ENCODE assay signal across 1 cellular context in the genomic region with DNA sequence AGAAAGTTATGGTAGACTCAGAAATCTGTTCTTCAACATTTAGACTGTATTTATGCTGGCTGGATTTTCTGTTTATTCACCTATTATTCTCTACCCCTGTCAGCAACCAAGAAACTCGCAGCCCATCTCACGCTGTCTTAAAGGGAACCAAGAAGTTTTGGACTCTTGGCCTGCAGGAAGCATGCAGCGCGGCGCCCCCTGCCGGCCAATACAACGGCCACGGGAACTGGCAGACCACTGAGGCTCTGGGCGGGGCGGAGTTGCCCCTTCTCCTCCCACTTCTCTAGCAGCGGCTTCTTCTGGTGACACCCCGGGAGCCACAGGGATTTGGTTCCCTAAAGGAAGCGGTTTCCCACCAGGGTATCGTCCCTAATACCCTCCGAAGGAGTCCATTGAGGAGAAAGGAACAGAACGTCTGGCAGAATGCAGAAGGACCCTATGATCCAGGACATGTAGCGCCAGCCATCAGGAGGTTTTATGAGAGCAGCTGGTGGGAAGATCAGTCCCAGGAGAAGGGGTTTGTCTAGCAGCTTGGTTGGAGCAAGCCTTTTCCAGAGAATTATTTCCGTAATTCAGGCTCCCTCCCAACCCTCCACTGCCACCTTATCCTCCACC.
TF ChIP-seq lines count a peak whose summit lies in the region.

No MANE protein-coding gene starts in this region.

TF ChIP-seq in HCT116, 20 proteins besides CTCF, POLR2A, EP300 and RAD21 (continued from another document):
- TF ChIP-seq, protein P1, sequence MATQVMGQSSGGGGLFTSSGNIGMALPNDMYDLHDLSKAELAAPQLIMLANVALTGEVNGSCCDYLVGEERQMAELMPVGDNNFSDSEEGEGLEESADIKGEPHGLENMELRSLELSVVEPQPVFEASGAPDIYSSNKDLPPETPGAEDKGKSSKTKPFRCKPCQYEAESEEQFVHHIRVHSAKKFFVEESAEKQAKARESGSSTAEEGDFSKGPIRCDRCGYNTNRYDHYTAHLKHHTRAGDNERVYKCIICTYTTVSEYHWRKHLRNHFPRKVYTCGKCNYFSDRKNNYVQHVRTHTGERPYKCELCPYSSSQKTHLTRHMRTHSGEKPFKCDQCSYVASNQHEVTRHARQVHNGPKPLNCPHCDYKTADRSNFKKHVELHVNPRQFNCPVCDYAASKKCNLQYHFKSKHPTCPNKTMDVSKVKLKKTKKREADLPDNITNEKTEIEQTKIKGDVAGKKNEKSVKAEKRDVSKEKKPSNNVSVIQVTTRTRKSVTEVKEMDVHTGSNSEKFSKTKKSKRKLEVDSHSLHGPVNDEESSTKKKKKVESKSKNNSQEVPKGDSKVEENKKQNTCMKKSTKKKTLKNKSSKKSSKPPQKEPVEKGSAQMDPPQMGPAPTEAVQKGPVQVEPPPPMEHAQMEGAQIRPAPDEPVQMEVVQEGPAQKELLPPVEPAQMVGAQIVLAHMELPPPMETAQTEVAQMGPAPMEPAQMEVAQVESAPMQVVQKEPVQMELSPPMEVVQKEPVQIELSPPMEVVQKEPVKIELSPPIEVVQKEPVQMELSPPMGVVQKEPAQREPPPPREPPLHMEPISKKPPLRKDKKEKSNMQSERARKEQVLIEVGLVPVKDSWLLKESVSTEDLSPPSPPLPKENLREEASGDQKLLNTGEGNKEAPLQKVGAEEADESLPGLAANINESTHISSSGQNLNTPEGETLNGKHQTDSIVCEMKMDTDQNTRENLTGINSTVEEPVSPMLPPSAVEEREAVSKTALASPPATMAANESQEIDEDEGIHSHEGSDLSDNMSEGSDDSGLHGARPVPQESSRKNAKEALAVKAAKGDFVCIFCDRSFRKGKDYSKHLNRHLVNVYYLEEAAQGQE (IDR thresholded peaks at IDR 0.05; ENCODE audit: low read depth) = no peak
- TF ChIP-seq CEBPB (IDR thresholded peaks at IDR 0.05; ENCODE audit: low read depth) (no peak), SRF (IDR thresholded peaks at IDR 0.05; ENCODE audit: low read depth) (no peak), POLR2AphosphoS5 (IDR thresholded peaks at IDR 0.05; ENCODE audit: low read depth, low read length) (no peak), ZFX (IDR thresholded peaks at IDR 0.05) (no peak), JUND (IDR thresholded peaks at IDR 0.05) (no peak), EZH2 (IDR thresholded peaks at IDR 0.05) (no peak), EGR1 (IDR thresholded peaks at IDR 0.05; ENCODE audit: low read depth) (no peak)
- TF ChIP-seq, protein P2, sequence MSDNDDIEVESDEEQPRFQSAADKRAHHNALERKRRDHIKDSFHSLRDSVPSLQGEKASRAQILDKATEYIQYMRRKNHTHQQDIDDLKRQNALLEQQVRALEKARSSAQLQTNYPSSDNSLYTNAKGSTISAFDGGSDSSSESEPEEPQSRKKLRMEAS (IDR thresholded peaks at IDR 0.05) = no peak
- TF ChIP-seq, protein P3, sequence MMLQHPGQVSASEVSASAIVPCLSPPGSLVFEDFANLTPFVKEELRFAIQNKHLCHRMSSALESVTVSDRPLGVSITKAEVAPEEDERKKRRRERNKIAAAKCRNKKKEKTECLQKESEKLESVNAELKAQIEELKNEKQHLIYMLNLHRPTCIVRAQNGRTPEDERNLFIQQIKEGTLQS (IDR thresholded peaks at IDR 0.05) = no peak
